Comparison of ENCODE assay signal across 33 cellular contexts in genomic region chr20:57219071-57219677, GRCh38. TPM values are rescaled to one million over a fixed set of nuclear protein-coding genes. Genes with fewer than 3 reads are reported as not detected.
"Had no signal": no experiment of that assay in that cellular context is flagged by ENCODE, and none has a peak within 500 bp of the region (broad histone marks: within the 10 kb centered on the region; RNA-seq: fewer than 3 reads in every experiment).

No MANE protein-coding gene starts in this region.

- H3K4me2 ChIP-seq: PC-9 had no signal

- H3K4me3 ChIP-seq: PC-9, SJCRH30, SK-N-MC had no signal

- FAIRE-seq: RCC 7860 had no signal

- H3K36me3 ChIP-seq: SJCRH30 had no signal

- H2AFZ ChIP-seq: PC-9 had no signal

- ATAC-seq: Panc1, Right ventricle myocardium inferior, SK-N-SH treated with all-trans-retinoic acid at 6 μM for 48 hours, T-cell had no signal

- H3K27me3 ChIP-seq: SJCRH30 had no signal

- H3K27ac ChIP-seq: PC-9, RWPE1, SJCRH30, SK-N-MC had no signal

- H3K9me3 ChIP-seq: SJCRH30 had no signal

- DNase-seq: Karpas-422, MM.1S, MV-4-11, NCI-H1092, NCI-H1105, NCI-H1417 treated with DMSO at 0.1 percent for 48 hours, NCI-H1436 treated with DMSO at 0.1 percent for 48 hours, NCI-H1694 treated with DMSO at 0.1 percent for 48 hours, NCI-H187 treated with DMSO at 0.1 percent for 48 hours, NCI-H2029, NCI-H2081, NCI-H2171 treated with DMSO at 0.1 percent for 48 hours, NCI-H2227 treated with DMSO at 0.1 percent for 48 hours, NCI-H345, NCI-H446, NCI-H510A treated with DMSO at 0.1 percent for 48 hours, NCI-H524 treated with DMSO at 0.1 percent for 48 hours, NCI-H526 treated with DMSO at 0.1 percent for 48 hours, NCI-H748 treated with DMSO at 0.1 percent for 48 hours, NCI-H82, PC-9, SHP77, SIG-M5, SJCRH30, T-cell had no signal

RNA-seq across cellular contexts. Expression of gene BMP7, which starts 47.3 kb away (rescaled TPM):
- total RNA-seq: LHCN-M2, MCF 10A, T-cell had no signal
